ENCODE assay signal across 13 cellular contexts in genomic region chr3:112425858-112426750, GRCh38.
DNase-seq lines count a peak whose midpoint lies in the region; ATAC-seq lines count a peak whose summit lies in the region.
"Had no signal": no experiment of that assay in that cellular context is flagged by ENCODE, and none has a peak within 500 bp of the region (broad histone marks: within the 10 kb centered on the region; RNA-seq: fewer than 3 reads in every experiment).

No MANE protein-coding gene starts in this region.

- peaks cover 2% of the 10 kb centered on the region for H3K36me3 Mint-ChIP-seq in memory B cell
- H3K36me3 Mint-ChIP-seq: activated CD8-positive, alpha-beta memory T cell treated with anti-CD3 and anti-CD28 coated beads, Interleukin-2, amount 10 ng/mL, durations not matched to agents 7 days and 5 days had no signal

- H3K4me3 Mint-ChIP-seq in memory B cell: peak overlapping the region; percentile 4
- H3K4me3 Mint-ChIP-seq: activated CD8-positive, alpha-beta memory T cell treated with anti-CD3 and anti-CD28 coated beads, Interleukin-2, amount 10 ng/mL, durations not matched to agents 7 days and 5 days; activated naive CD8-positive, alpha-beta T cell had no signal

- no peak overlapping the region for H3K27ac ChIP-seq in aorta (ENCODE audit: low read depth in 1 of 2, low read length in 2 of 2)
- H3K27ac ChIP-seq: transverse colon had no signal

- peaks cover 13% of the 10 kb centered on the region for H3K4me1 Mint-ChIP-seq in memory B cell
- H3K4me1 Mint-ChIP-seq: activated CD8-positive, alpha-beta memory T cell treated with anti-CD3 and anti-CD28 coated beads, Interleukin-2, amount 10 ng/mL, durations not matched to agents 7 days and 5 days had no signal

- no peak overlapping the region for H3K4me3 ChIP-seq in aorta (ENCODE audit: low read length in 2 of 2)
- H3K4me3 ChIP-seq: lung, transverse colon had no signal

- WGBS in aorta, 2 donors: 95 to 97% methylated on average over 2 of the region's 2 CpGs

- intact Hi-C loops in aorta (cut with DNase I): loop anchor here (1.0 to 2.0 kb wide), 2 partner anchors 67 to 84 kb away; no protein-coding TSS in a partner anchor

- no peaks in the 10 kb centered on the region for H3K36me3 ChIP-seq in aorta (ENCODE audit: control insufficient read depth in 1 of 2, insufficient read depth in 2 of 2, low read length in 1 of 2)
- H3K36me3 ChIP-seq: transverse colon had no signal

- no peaks in the 10 kb centered on the region for H3K27me3 ChIP-seq in aorta (ENCODE audit: control insufficient read depth in 1 of 2, insufficient read depth in 2 of 2, low read length in 1 of 2)
- H3K27me3 ChIP-seq: transverse colon had no signal

- DNase-seq in Kasumi-1 (lab: John Stamatoyannopoulos, UW) (peak; percentile 38 to 41), memory B cell (ENCODE audit: low spot score in 2 of 2) (no peak), T-helper 2 cell (no peak), aorta (no peak), germinal center (ENCODE audit: low spot score) (no peak)
- DNase-seq: activated CD8-positive, alpha-beta memory T cell treated with anti-CD3 and anti-CD28 coated beads, Interleukin-2, amount 10 ng/mL, durations not matched to agents 7 days and 5 days; NCI-H1105; NCI-H510A; transverse colon had no signal

- no peaks in the 10 kb centered on the region for H3K4me1 ChIP-seq in aorta (ENCODE audit: control insufficient read depth in 1 of 2, insufficient read depth in 2 of 2, low read length in 2 of 2)

- no peaks in the 10 kb centered on the region for H3K9me3 Mint-ChIP-seq in memory B cell

- ATAC-seq in GM19324 (IDR thresholded peaks at IDR 0.05; ENCODE audit: low FRiP score, unreplicated experiment): peak; percentile 66
- ATAC-seq in HG02642 (IDR thresholded peaks at IDR 0.05; ENCODE audit: poor library complexity, unreplicated experiment): peak; percentile 81
- ATAC-seq in memory B cell (ENCODE audit: low read depth): peak; percentile 91
- no peak for ATAC-seq in aorta (ENCODE audit: low FRiP score)
- ATAC-seq: activated CD8-positive, alpha-beta memory T cell treated with anti-CD3 and anti-CD28 coated beads, Interleukin-2, amount 10 ng/mL, durations not matched to agents 7 days and 5 days had no signal

- H3K27ac Mint-ChIP-seq in memory B cell: peak overlapping the region; percentile 56
- H3K27ac Mint-ChIP-seq: activated CD8-positive, alpha-beta memory T cell treated with anti-CD3 and anti-CD28 coated beads, Interleukin-2, amount 10 ng/mL, durations not matched to agents 7 days and 5 days; activated naive CD8-positive, alpha-beta T cell had no signal

- H3K9me3 ChIP-seq in aorta (ENCODE audit: control insufficient read depth, low read length): no peaks in the 10 kb centered on the region
- H3K9me3 ChIP-seq: transverse colon had no signal

- H3K27me3 Mint-ChIP-seq in memory B cell: no peaks in the 10 kb centered on the region
- H3K27me3 Mint-ChIP-seq: activated CD8-positive, alpha-beta memory T cell treated with anti-CD3 and anti-CD28 coated beads, Interleukin-2, amount 10 ng/mL, durations not matched to agents 7 days and 5 days; activated naive CD8-positive, alpha-beta T cell had no signal

Comparison
In these comparisons a context has a peak if more than half of its experiments do, and no peak if none do; other contexts are left out.
1. DNase-seq: peak in Kasumi-1 (2 of 2); none in memory B cell (0 of 2), T-helper 2 cell (0 of 5), aorta (0 of 2) and germinal center (single experiment).